ENCODE assay signal across 13 cellular contexts in genomic region chr6:131954099-131954774, GRCh38. TPM values are rescaled to one million over a fixed set of nuclear protein-coding genes. Genes with fewer than 3 reads are reported as not detected.
DNase-seq lines count a peak whose midpoint lies in the region; ATAC-seq, FAIRE-seq and TF ChIP-seq lines count a peak whose summit lies in the region.
"Had no signal": no experiment of that assay in that cellular context is flagged by ENCODE, and none has a peak within 500 bp of the region (broad histone marks: within the 10 kb centered on the region; RNA-seq: fewer than 3 reads in every experiment).

No MANE protein-coding gene starts in this region.

- TF ChIP-seq CTCF in Calu3 (IDR thresholded peaks at IDR 0.05; ENCODE audit: unreplicated experiment), result no peak
- TF ChIP-seq CTCF in RWPE1 (conservative IDR thresholded peaks at IDR 0.05; ENCODE audit: low read depth), result no peak
- TF ChIP-seq CTCF in fibroblast of pulmonary artery (IDR thresholded peaks at IDR 0.05; ENCODE audit: low read length, missing control alignments), result no peak

- H3K9ac ChIP-seq in trophoblast cell (ENCODE audit: low read length), result no peak overlapping the region

- no peak overlapping the region for H4K8ac ChIP-seq in trophoblast cell (ENCODE audit: low read depth, low read length)

- no peak overlapping the region for H4K12ac ChIP-seq in trophoblast cell (ENCODE audit: low read depth, low read length)

- ATAC-seq in GM18873 (IDR thresholded peaks at IDR 0.05; ENCODE audit: low FRiP score, unreplicated experiment) (no peak), HG03432 (IDR thresholded peaks at IDR 0.05; ENCODE audit: unreplicated experiment) (no peak)
- ATAC-seq: activated T-cell treated with anti-CD3 and anti-CD28 coated beads, Interleukin-2, amount 50 U/mL, for 72 hours had no signal

- peaks cover 7 to 16% of the 10 kb centered on the region in 2 experiments for H3K4me1 ChIP-seq in trophoblast cell (ENCODE audit: control insufficient read depth in 1 of 2, insufficient read depth in 2 of 2, low read length in 2 of 2)

- H3K23ac ChIP-seq in trophoblast cell (ENCODE audit: low read length), result no peak overlapping the region

- H3K4me3 ChIP-seq in fibroblast of pulmonary artery (replicated peaks; ENCODE audit: low read depth, low read length) (peak overlapping the region; percentile 8), trophoblast cell (ENCODE audit: low read depth, low read length) (no peak overlapping the region)

- no CpG with 5 or more reads among the region's 3 CpGs for WGBS in trophoblast cell (ENCODE audit: extremely low coverage, insufficient coverage, insufficient read length)

- H3K4me1 Mint-ChIP-seq in Calu3 (ENCODE audit: low read depth, unreplicated experiment), result peaks cover 59% of the 10 kb centered on the region

- no peak overlapping the region for H3K4ac ChIP-seq in trophoblast cell (ENCODE audit: low read depth, low read length)

- no peak overlapping the region for H3K18ac ChIP-seq in trophoblast cell (ENCODE audit: low read length)

- no peaks in the 10 kb centered on the region for H3K27me3 ChIP-seq in trophoblast cell (ENCODE audit: insufficient read depth, low read length)

- POLR2A ChIA-PET in RWPE1 (lab: Yijun Ruan, JAX; ENCODE audit: low non-redundant PET), result no interaction called here

- H3K4me2 ChIP-seq in trophoblast cell (ENCODE audit: low read length), result no peak overlapping the region

- no peak overlapping the region for H2BK120ac ChIP-seq in trophoblast cell (ENCODE audit: insufficient read depth, low read length, poor library complexity)

- no peaks in the 10 kb centered on the region for H3K27me3 Mint-ChIP-seq in Calu3 (ENCODE audit: unreplicated experiment)

- BruUV-seq in Calu3 (replicated peaks; lab: Mats Ljungman, UMichigan), result no TSS peak

- no peak overlapping the region for H2AFZ ChIP-seq in trophoblast cell (ENCODE audit: insufficient read depth, low read length, poor library complexity)

- no peak overlapping the region for H2BK12ac ChIP-seq in trophoblast cell (ENCODE audit: low read length)

- H3K27ac ChIP-seq in RWPE1 (peak overlapping the region; percentile 57; the same call in 1 of the 2 replicates), trophoblast cell (ENCODE audit: low read depth, low read length) (peak overlapping the region; percentile 19)

- H3K9me3 Mint-ChIP-seq in Calu3 (ENCODE audit: low read depth, unreplicated experiment), result no peaks in the 10 kb centered on the region
- H3K9me3 Mint-ChIP-seq: activated T-cell treated with anti-CD3 and anti-CD28 coated beads, Interleukin-2, amount 50 U/mL, for 72 hours; CD8-positive, alpha-beta memory T cell had no signal

- H3K79me2 ChIP-seq in trophoblast cell (ENCODE audit: control insufficient read depth, insufficient read depth, low read length, poor library complexity), result peaks cover 5% of the 10 kb centered on the region

- no peak overlapping the region for H2AK5ac ChIP-seq in trophoblast cell (ENCODE audit: low read length)

- H3K27ac Mint-ChIP-seq in Calu3 (ENCODE audit: unreplicated experiment), result peak overlapping the region; percentile 86
- H3K27ac Mint-ChIP-seq: activated T-cell treated with anti-CD3 and anti-CD28 coated beads, Interleukin-2, amount 50 U/mL, for 72 hours; CD8-positive, alpha-beta memory T cell had no signal

- H2BK5ac ChIP-seq in trophoblast cell (ENCODE audit: low read depth, low read length, poor library complexity), result no peak overlapping the region

- no peak for FAIRE-seq in HTR-8/SVneo (lab: Jason Lieb, UNC)
- FAIRE-seq: GM12892 had no signal

- intact Hi-C loops in Calu3 (cut with micrococcal nuclease; ENCODE audit: unreplicated experiment), result loop anchor here (2.0 to 10.0 kb wide), 4 partner anchors 27 to 261 kb away; no protein-coding TSS in a partner anchor

- peaks cover 34% of the 10 kb centered on the region for H3K36me3 Mint-ChIP-seq in Calu3 (ENCODE audit: insufficient read depth, unreplicated experiment)
- H3K36me3 Mint-ChIP-seq: CD8-positive, alpha-beta memory T cell had no signal

- peaks cover under 1 to 5% of the 10 kb centered on the region in 2 experiments for H3K36me3 ChIP-seq in trophoblast cell (ENCODE audit: control insufficient read depth in 1 of 2, insufficient read depth in 2 of 2, low read length in 2 of 2)

- peak overlapping the region; percentile 15 for H3K4me3 Mint-ChIP-seq in Calu3 (ENCODE audit: low read depth, unreplicated experiment)
- H3K4me3 Mint-ChIP-seq: activated T-cell treated with anti-CD3 and anti-CD28 coated beads, Interleukin-2, amount 50 U/mL, for 72 hours; CD8-positive, alpha-beta memory T cell had no signal

- no peaks in the 10 kb centered on the region for H3K9me3 ChIP-seq in trophoblast cell (ENCODE audit: insufficient read depth, low read depth, low read length)

- H3K79me1 ChIP-seq in trophoblast cell (ENCODE audit: low read length), result peaks cover 11% of the 10 kb centered on the region

- CTCF ChIA-PET in Calu3 (lab: Charles Lee) (interaction anchor here (0.6 to 1.1 kb wide), 3 partner anchors 27 to 207 kb away, joined by 3 to 6 read pairs (median 5); no protein-coding TSS in a partner anchor), RWPE1 (lab: Yijun Ruan, JAX) (interaction anchor here (0.6 to 0.7 kb wide), 2 partner anchors 30 to 266 kb away, joined by 3 to 5 read pairs; no protein-coding TSS in a partner anchor)

- no peak overlapping the region for H3K14ac ChIP-seq in trophoblast cell (ENCODE audit: low read length)

- no peak overlapping the region for H4K91ac ChIP-seq in trophoblast cell (ENCODE audit: low read depth, low read length)

- DNase-seq in Calu3 (no peak), RWPE1 (ENCODE audit: low spot score) (no peak), fibroblast of pulmonary artery (ENCODE audit: low read depth) (peak; percentile 82), trophoblast cell (no peak), putamen (ENCODE audit: low spot score) (no peak), HTR-8/SVneo (ENCODE audit: insufficient read length, low spot score) (no peak)
- DNase-seq: activated T-cell treated with anti-CD3 and anti-CD28 coated beads, Interleukin-2, amount 50 U/mL, for 72 hours; CD8-positive, alpha-beta memory T cell; effector memory CD4-positive, alpha-beta T cell; NCI-H1417 treated with DMSO at 0.1 percent for 48 hours had no signal

RNA-seq across cellular contexts. Expression of gene CCN2, which starts 3.1 kb away (rescaled TPM):
- total RNA-seq in Calu3 (2022), result 159 and 373 TPM in 2 replicates
- polyA plus RNA-seq in trophoblast cell (2013), result 48.1 and 53.3 TPM in 2 replicates
- total RNA-seq: activated T-cell treated with anti-CD3 and anti-CD28 coated beads, Interleukin-2, amount 50 U/mL, for 72 hours; CD8-positive, alpha-beta memory T cell had no signal
- polyA plus RNA-seq: CD8-positive, alpha-beta memory T cell had no signal
